16 cellular contexts compared by ENCODE assay signal in genomic region chr6:50270427-50270826, GRCh38.
"Had no signal": no experiment of that assay in that cellular context is flagged by ENCODE, and none has a peak within 500 bp of the region (broad histone marks: within the 10 kb centered on the region; RNA-seq: fewer than 3 reads in every experiment).

No MANE protein-coding gene starts in this region.

- H3K4me3 ChIP-seq: prostate gland, sigmoid colon, suprapubic skin, upper lobe of left lung had no signal

- H3K27me3 Mint-ChIP-seq: activated CD8-positive, alpha-beta T cell treated with anti-CD3 and anti-CD28 coated beads for 36 hours; natural killer cell treated with Interleukin-12 subunit alpha and Interleukin-12 subunit beta and Interleukin-15 and Interleukin-18, amount 100 ng/mL, for 72 hours had no signal

- H3K36me3 ChIP-seq: prostate gland, sigmoid colon, suprapubic skin, upper lobe of left lung had no signal

- ATAC-seq: activated CD8-positive, alpha-beta T cell treated with anti-CD3 and anti-CD28 coated beads for 36 hours; activated T-cell treated with anti-CD3 and anti-CD28 coated beads, Interleukin-2, amount 50 U/mL, for 72 hours; natural killer cell treated with Interleukin-12 subunit alpha and Interleukin-12 subunit beta and Interleukin-15 and Interleukin-18, amount 100 ng/mL, for 72 hours had no signal

- H3K27me3 ChIP-seq: foreskin keratinocyte, sigmoid colon, suprapubic skin, upper lobe of left lung had no signal

- H3K36me3 Mint-ChIP-seq: natural killer cell treated with Interleukin-12 subunit alpha and Interleukin-12 subunit beta and Interleukin-15 and Interleukin-18, amount 100 ng/mL, for 72 hours had no signal

- DNase-seq: activated CD8-positive, alpha-beta memory T cell treated with anti-CD3 and anti-CD28 coated beads, Interleukin-2, amount 50 U/mL, for 4 hours; activated CD8-positive, alpha-beta T cell treated with anti-CD3 and anti-CD28 coated beads for 36 hours; activated gamma-delta T cell treated with Interleukin-2 at 50 U/mL for 16 hours; activated T-cell treated with anti-CD3 and anti-CD28 coated beads, Interleukin-2, amount 50 U/mL, for 72 hours; aorta; occipital lobe; sigmoid colon; stimulated activated CD4-positive, alpha-beta T cell treated with anti-CD3 and anti-CD28 coated beads, Interleukin-12 subunit alpha, Interleukin-12 subunit beta, amount 100 ng/mL, for 4 hours; stimulated activated naive CD4-positive, alpha-beta T cell; T1000; upper lobe of left lung had no signal

- H3K4me3 Mint-ChIP-seq: activated CD8-positive, alpha-beta T cell treated with anti-CD3 and anti-CD28 coated beads for 36 hours; activated T-cell treated with anti-CD3 and anti-CD28 coated beads, Interleukin-2, amount 50 U/mL, for 72 hours; natural killer cell treated with Interleukin-12 subunit alpha and Interleukin-12 subunit beta and Interleukin-15 and Interleukin-18, amount 100 ng/mL, for 72 hours had no signal

- H3K27ac ChIP-seq: foreskin keratinocyte, prostate gland, suprapubic skin, upper lobe of left lung, VCaP had no signal

- H3K4me1 ChIP-seq: prostate gland, suprapubic skin, upper lobe of left lung had no signal

- H3K27ac Mint-ChIP-seq: activated CD8-positive, alpha-beta T cell treated with anti-CD3 and anti-CD28 coated beads for 36 hours; activated T-cell treated with anti-CD3 and anti-CD28 coated beads, Interleukin-2, amount 50 U/mL, for 72 hours; natural killer cell treated with Interleukin-12 subunit alpha and Interleukin-12 subunit beta and Interleukin-15 and Interleukin-18, amount 100 ng/mL, for 72 hours had no signal
